1 cellular context compared by ENCODE assay signal in genomic region chr14:50532502-50533313, GRCh38.
A peak's percentile ranks its signal among the peaks of the same experiment; 100 is the strongest.
TF ChIP-seq lines count a peak whose summit lies in the region.

Gene MAP4K5 (minus strand): TSS chr14:50532569. CDS start chr14:50532049, 520 bp downstream.

TF ChIP-seq in HepG2, 621 proteins besides CTCF, POLR2A, EP300 and RAD21 (continued from another document and continues in another):
- TF ChIP-seq HNF1A (IDR thresholded peaks at IDR 0.05; ENCODE audit: low read depth) (no peak), HNF1A (CRISPR knock-in tag; IDR thresholded peaks at IDR 0.05; ENCODE audit: borderline replicate concordance) (peak; percentile 42; the same call in 1 of the 2 replicates), ZBTB7B (CRISPR knock-in tag; IDR thresholded peaks at IDR 0.05) (peak; percentile 85; the same call in 1 of the 2 replicates), ZNF432 (CRISPR knock-in tag; IDR thresholded peaks at IDR 0.05; ENCODE audit: borderline replicate concordance) (no peak), ONECUT2 (CRISPR knock-in tag; IDR thresholded peaks at IDR 0.05) (no peak), SMAD1 (CRISPR knock-in tag; IDR thresholded peaks at IDR 0.05; ENCODE audit: borderline replicate concordance, low read depth) (no peak), ZNF598 (CRISPR knock-in tag; IDR thresholded peaks at IDR 0.05; ENCODE audit: borderline replicate concordance) (no peak; the same call in 1 of the 2 replicates), HNF1B (CRISPR knock-in tag; IDR thresholded peaks at IDR 0.05) (0 out of 2 replicates have a peak, but pooled peaks have one; percentile 56), PRDM4 (CRISPR knock-in tag; IDR thresholded peaks at IDR 0.05; ENCODE audit: borderline replicate concordance) (no peak; the same call in 1 of the 2 replicates), ELF3 (CRISPR knock-in tag; IDR thresholded peaks at IDR 0.05) (peak; percentile 54; the same call in 1 of the 2 replicates), CERS6 (CRISPR knock-in tag; IDR thresholded peaks at IDR 0.05) (no peak), TBX2 (CRISPR knock-in tag; IDR thresholded peaks at IDR 0.05; ENCODE audit: borderline replicate concordance) (peak; percentile 23; the same call in 1 of the 2 replicates), DBP (CRISPR knock-in tag; IDR thresholded peaks at IDR 0.05; ENCODE audit: not compliant biosample characterization) (no peak), ZNF17 (CRISPR knock-in tag; IDR thresholded peaks at IDR 0.05) (no peak), GZF1 (CRISPR knock-in tag; IDR thresholded peaks at IDR 0.05) (no peak), ZNF614 (CRISPR knock-in tag; IDR thresholded peaks at IDR 0.05; ENCODE audit: borderline replicate concordance) (no peak; the same call in 1 of the 2 replicates), TRIM22 (IDR thresholded peaks at IDR 0.05) (no peak), SALL2 (CRISPR knock-in tag; IDR thresholded peaks at IDR 0.05) (0 out of 2 replicates have a peak, but pooled peaks have one; percentile 22), RXRB (CRISPR knock-in tag; IDR thresholded peaks at IDR 0.05; ENCODE audit: borderline replicate concordance) (peak; percentile 56), AGO2 (optimal IDR thresholded peaks at IDR 0.05; ENCODE audit: low read depth, low read length) (no peak), HMGA1 (CRISPR knock-in tag; conservative IDR thresholded peaks at IDR 0.05) (no peak), ZNF3 (CRISPR knock-in tag; IDR thresholded peaks at IDR 0.05) (no peak), NR2F2 (IDR thresholded peaks at IDR 0.05; ENCODE audit: borderline replicate concordance, low read depth) (no peak), ZNF761 (CRISPR knock-in tag; conservative IDR thresholded peaks at IDR 0.05) (peak; percentile 58), ZNF709 (CRISPR knock-in tag; IDR thresholded peaks at IDR 0.05) (peak; percentile 20; the same call in 1 of the 2 replicates), THAP8 (CRISPR knock-in tag; IDR thresholded peaks at IDR 0.05; ENCODE audit: borderline replicate concordance) (no peak), JUND (CRISPR knock-in tag; IDR thresholded peaks at IDR 0.05) (no peak), MLX (CRISPR knock-in tag; IDR thresholded peaks at IDR 0.05) (no peak), MAF1 (CRISPR knock-in tag; IDR thresholded peaks at IDR 0.05; ENCODE audit: borderline replicate concordance) (0 out of 2 replicates have a peak, but pooled peaks have one; percentile 41), ARNT (IDR thresholded peaks at IDR 0.05) (no peak), ZNF441 (CRISPR knock-in tag; IDR thresholded peaks at IDR 0.05; ENCODE audit: borderline replicate concordance) (no peak; the same call in 1 of the 2 replicates), ZNF574 (CRISPR knock-in tag; IDR thresholded peaks at IDR 0.05) (peak; percentile 58), TBL1XR1 (IDR thresholded peaks at IDR 0.05; ENCODE audit: borderline replicate concordance, low read length, partially characterized antibody) (no peak), SIN3B (IDR thresholded peaks at IDR 0.05; ENCODE audit: low read length) (no peak), NFYB (CRISPR knock-in tag; IDR thresholded peaks at IDR 0.05) (no peak), ZNF597 (CRISPR knock-in tag; IDR thresholded peaks at IDR 0.05) (no peak), ZNF143 (CRISPR knock-in tag; IDR thresholded peaks at IDR 0.05) (no peak), ZNF276 (CRISPR knock-in tag; IDR thresholded peaks at IDR 0.05; ENCODE audit: low read depth) (peak; percentile 84; the same call in 1 of the 2 replicates), ZNF772 (CRISPR knock-in tag; IDR thresholded peaks at IDR 0.05) (no peak), SPEN (CRISPR knock-in tag; IDR thresholded peaks at IDR 0.05; ENCODE audit: low read depth) (peak; percentile 59)
